ENCODE assay signal across 34 cellular contexts in the genomic region with DNA sequence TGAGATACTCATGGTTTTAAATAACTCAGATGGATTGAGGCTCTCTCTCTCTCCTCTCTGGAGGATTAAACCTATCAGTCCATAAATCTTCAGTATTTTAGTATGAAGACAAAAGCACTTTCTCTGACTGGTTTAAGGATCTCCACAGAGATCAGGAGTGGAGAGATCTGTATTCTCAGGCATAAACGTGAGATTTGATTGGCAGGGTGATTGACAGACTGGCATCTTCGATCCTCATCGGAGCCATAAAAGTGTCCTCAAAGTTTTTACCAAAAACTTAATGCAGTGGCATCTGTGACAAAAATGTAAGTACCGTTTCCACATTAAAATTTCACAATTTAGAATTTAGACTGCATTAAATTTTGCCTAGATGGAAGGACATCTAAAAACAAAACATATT.
"Had no signal": no experiment of that assay in that cellular context is flagged by ENCODE, and none has a peak within 500 bp of the region (broad histone marks: within the 10 kb centered on the region; RNA-seq: fewer than 3 reads in every experiment).

No MANE protein-coding gene starts in this region.

- H3K27ac ChIP-seq: KMS-11 had no signal

- H3K9ac ChIP-seq: KMS-11 had no signal

- DNase-seq: Karpas-422, Kasumi-1, MG63, MM.1S, MV-4-11, NCI-H1048, NCI-H1092, NCI-H1092 treated with DMSO at 0.1 percent for 48 hours, NCI-H1105, NCI-H1105 treated with DMSO at 0.1 percent for 48 hours, NCI-H1417, NCI-H1417 treated with DMSO at 0.1 percent for 48 hours, NCI-H1436, NCI-H1436 treated with DMSO at 0.1 percent for 48 hours, NCI-H146, NCI-H1694, NCI-H1694 treated with DMSO at 0.1 percent for 48 hours, NCI-H187, NCI-H187 treated with DMSO at 0.1 percent for 48 hours, NCI-H1930, NCI-H2029, NCI-H2029 treated with DMSO at 0.1 percent for 48 hours, NCI-H2081, NCI-H2081 treated with DMSO at 0.1 percent for 48 hours, NCI-H2107, NCI-H2171, NCI-H2171 treated with DMSO at 0.1 percent for 48 hours, NCI-H2227 treated with DMSO at 0.1 percent for 48 hours, NCI-H226, NCI-H345, NCI-H446, NCI-H446 treated with DMSO at 0.1 percent for 48 hours, NCI-H510A had no signal

- H3K36me3 ChIP-seq: MG63 had no signal

- H3K9me3 ChIP-seq: MG63 had no signal

- H3K4me3 ChIP-seq: MG63 had no signal

- H3K4me2 ChIP-seq: KMS-11 had no signal

- H3K27me3 ChIP-seq: MG63 had no signal
